ENCODE assay signal across 29 cellular contexts in the genomic region with DNA sequence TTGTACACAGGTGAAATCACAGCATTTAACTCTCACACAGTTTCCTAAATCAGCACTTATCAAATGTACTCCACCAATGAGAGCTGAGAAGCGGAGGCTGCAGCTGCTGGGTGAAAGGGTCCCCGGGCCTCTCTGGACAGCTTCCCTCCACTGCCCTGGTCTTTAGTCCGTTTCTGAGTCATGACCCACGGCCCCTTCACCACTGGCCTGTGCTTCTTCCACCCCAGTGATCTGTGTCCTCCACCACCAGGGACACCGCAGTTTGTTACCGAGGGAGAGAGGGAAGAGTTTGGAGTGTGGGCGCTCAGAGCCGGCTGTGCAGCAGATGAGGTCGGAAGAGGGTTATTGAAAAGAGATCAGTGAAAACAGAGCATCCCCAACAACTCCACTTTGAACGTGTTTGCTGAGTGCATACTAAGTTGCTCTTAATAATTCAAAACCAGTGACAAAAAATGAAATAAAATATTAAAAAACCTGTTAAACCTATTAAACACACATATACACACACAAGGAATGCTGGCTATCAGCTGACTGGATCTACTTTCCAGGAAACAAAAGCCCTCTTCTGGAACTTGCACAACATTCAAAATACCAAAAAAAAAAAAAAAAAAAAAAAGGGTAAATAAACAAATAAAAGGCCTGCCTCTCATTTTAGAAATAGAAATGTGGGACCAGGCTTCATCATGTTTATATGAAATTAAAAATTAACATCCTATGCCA. TPM values are rescaled to one million over a fixed set of nuclear protein-coding genes. Genes with fewer than 3 reads are reported as not detected.
DNase-seq lines count a peak whose midpoint lies in the region; ATAC-seq and TF ChIP-seq lines count a peak whose summit lies in the region.
"Had no signal": no experiment of that assay in that cellular context is flagged by ENCODE, and none has a peak within 500 bp of the region (broad histone marks: within the 10 kb centered on the region; RNA-seq: fewer than 3 reads in every experiment).

No MANE protein-coding gene starts in this region.

- no peak overlapping the region for H3K27ac Mint-ChIP-seq in activated naive CD4-positive, alpha-beta T cell treated with anti-CD3 and anti-CD28 coated beads, Interleukin-2, amount 10 ng/mL, durations not matched to agents 7 days and 5 days
- H3K27ac Mint-ChIP-seq: activated CD8-positive, alpha-beta memory T cell treated with anti-CD3 and anti-CD28 coated beads, Interleukin-2, amount 10 ng/mL, durations not matched to agents 7 days and 5 days; activated naive CD8-positive, alpha-beta T cell treated with anti-CD3 and anti-CD28 coated beads, Interleukin-2, amount 50 U/mL, for 24 hours; CD4-positive, CD25-positive, alpha-beta regulatory T cell; HFFc6 had no signal

- H2BK120ac ChIP-seq in trophoblast cell (ENCODE audit: insufficient read depth, low read length, poor library complexity), result no peak overlapping the region
- H2BK120ac ChIP-seq in neuronal stem cell (ENCODE audit: low read depth, low read length), result no peak overlapping the region

- H4K91ac ChIP-seq in trophoblast cell (ENCODE audit: low read depth, low read length) (no peak overlapping the region), neuronal stem cell (ENCODE audit: low read depth, low read length, poor library complexity) (no peak overlapping the region)

- peaks cover 4% of the 10 kb centered on the region for H3K27me3 Mint-ChIP-seq in activated naive CD4-positive, alpha-beta T cell treated with anti-CD3 and anti-CD28 coated beads, Interleukin-2, amount 10 ng/mL, durations not matched to agents 7 days and 5 days
- H3K27me3 Mint-ChIP-seq: activated CD8-positive, alpha-beta memory T cell treated with anti-CD3 and anti-CD28 coated beads, Interleukin-2, amount 10 ng/mL, durations not matched to agents 7 days and 5 days; activated naive CD8-positive, alpha-beta T cell treated with anti-CD3 and anti-CD28 coated beads, Interleukin-2, amount 50 U/mL, for 24 hours; CD4-positive, CD25-positive, alpha-beta regulatory T cell had no signal

- H2AFZ ChIP-seq in trophoblast cell (ENCODE audit: insufficient read depth, low read length, poor library complexity), result no peak overlapping the region
- no peak overlapping the region for H2AFZ ChIP-seq in neuronal stem cell (ENCODE audit: low read length)

- H3K4me1 Mint-ChIP-seq in activated naive CD4-positive, alpha-beta T cell treated with anti-CD3 and anti-CD28 coated beads, Interleukin-2, amount 10 ng/mL, durations not matched to agents 7 days and 5 days, result no peaks in the 10 kb centered on the region
- H3K4me1 Mint-ChIP-seq: activated CD8-positive, alpha-beta memory T cell treated with anti-CD3 and anti-CD28 coated beads, Interleukin-2, amount 10 ng/mL, durations not matched to agents 7 days and 5 days; activated naive CD8-positive, alpha-beta T cell treated with anti-CD3 and anti-CD28 coated beads, Interleukin-2, amount 50 U/mL, for 24 hours had no signal

- H3K36me3 Mint-ChIP-seq in activated naive CD4-positive, alpha-beta T cell treated with anti-CD3 and anti-CD28 coated beads, Interleukin-2, amount 10 ng/mL, durations not matched to agents 7 days and 5 days, result no peaks in the 10 kb centered on the region
- H3K36me3 Mint-ChIP-seq: activated CD8-positive, alpha-beta memory T cell treated with anti-CD3 and anti-CD28 coated beads, Interleukin-2, amount 10 ng/mL, durations not matched to agents 7 days and 5 days; CD4-positive, CD25-positive, alpha-beta regulatory T cell had no signal

- H3K14ac ChIP-seq in trophoblast cell (ENCODE audit: low read length), result no peak overlapping the region
- no peak overlapping the region for H3K14ac ChIP-seq in neuronal stem cell (ENCODE audit: low read length)

- no peak overlapping the region for H4K12ac ChIP-seq in trophoblast cell (ENCODE audit: low read depth, low read length)

- H3K4me1 ChIP-seq in adipocyte (ENCODE audit: control insufficient read depth, insufficient read depth, low read length) (peaks cover 10% of the 10 kb centered on the region), left lung (no peaks in the 10 kb centered on the region), trophoblast cell (ENCODE audit: control insufficient read depth in 1 of 2, insufficient read depth in 2 of 2, low read length in 2 of 2) (peaks cover 27 to 35% of the 10 kb centered on the region in 2 experiments), neuronal stem cell (ENCODE audit: control insufficient read depth in 2 of 2, insufficient read depth in 1 of 2, low read depth in 1 of 2, low read length in 2 of 2) (peaks cover 3 to 4% of the 10 kb centered on the region in 2 donors)
- H3K4me1 ChIP-seq: transverse colon had no signal

- H3K79me1 ChIP-seq in trophoblast cell (ENCODE audit: low read length), result peaks cover 8% of the 10 kb centered on the region
- H3K79me1 ChIP-seq in neuronal stem cell (ENCODE audit: low read depth, low read length), result peaks cover 2% of the 10 kb centered on the region

- H3K79me2 ChIP-seq in trophoblast cell (ENCODE audit: control insufficient read depth, insufficient read depth, low read length, poor library complexity), result peaks cover 4% of the 10 kb centered on the region

- intact Hi-C loops in left lung (cut with DNase I), result no loop called here

- H3K9ac ChIP-seq in adipocyte (ENCODE audit: low read length), result peak overlapping the region; percentile 10
- no peak overlapping the region for H3K9ac ChIP-seq in trophoblast cell (ENCODE audit: low read length)
- no peak overlapping the region for H3K9ac ChIP-seq in neuronal stem cell (ENCODE audit: low read depth, low read length, poor library complexity)

- H3K4me2 ChIP-seq in trophoblast cell (ENCODE audit: low read length), result no peak overlapping the region
- H3K4me2 ChIP-seq in neuronal stem cell (ENCODE audit: insufficient read depth, low read length, poor library complexity, severe bottlenecking), result no peak overlapping the region

- CTCF ChIA-PET in activated naive CD4-positive, alpha-beta T cell treated with anti-CD3 and anti-CD28 coated beads, Interleukin-2, amount 10 ng/mL, durations not matched to agents 7 days and 5 days (lab: Charles Lee), result no interaction called here

- no CpG with 5 or more reads among the region's 10 CpGs for WGBS in trophoblast cell (ENCODE audit: extremely low coverage, insufficient coverage, insufficient read length)
- no CpG with 5 or more reads among the region's 10 CpGs for WGBS in neuronal stem cell (ENCODE audit: extremely low coverage in 2 of 2, insufficient read length in 2 of 2, insufficient replicate concordance in 1 of 2), 2 donors

- H3K4me3 ChIP-seq in adipocyte (ENCODE audit: low read length), result no peak overlapping the region
- H3K4me3 ChIP-seq in left lung, result no peak overlapping the region
- H3K4me3 ChIP-seq in trophoblast cell (ENCODE audit: low read depth, low read length), result no peak overlapping the region
- no peak overlapping the region for H3K4me3 ChIP-seq in neuronal stem cell (ENCODE audit: low read length in 2 of 2)
- H3K4me3 ChIP-seq: lung, transverse colon had no signal

- H2BK12ac ChIP-seq in trophoblast cell (ENCODE audit: low read length) (peak overlapping the region; percentile 30), neuronal stem cell (ENCODE audit: low read length) (no peak overlapping the region)

- H3K9me3 Mint-ChIP-seq in activated naive CD4-positive, alpha-beta T cell treated with anti-CD3 and anti-CD28 coated beads, Interleukin-2, amount 10 ng/mL, durations not matched to agents 7 days and 5 days, result no peaks in the 10 kb centered on the region
- H3K9me3 Mint-ChIP-seq: activated naive CD8-positive, alpha-beta T cell treated with anti-CD3 and anti-CD28 coated beads, Interleukin-2, amount 50 U/mL, for 24 hours; activated T-cell treated with anti-CD3 and anti-CD28 coated beads, Interleukin-2, amount 50 U/mL, for 4 hours; HFFc6; nephron had no signal

- no peak overlapping the region for H3K4ac ChIP-seq in trophoblast cell (ENCODE audit: low read depth, low read length)
- H3K4ac ChIP-seq in neuronal stem cell (ENCODE audit: low read length), result no peak overlapping the region

- TF ChIP-seq CTCF in left lung (IDR thresholded peaks at IDR 0.05), result no peak

- H3K18ac ChIP-seq in trophoblast cell (ENCODE audit: low read length) (no peak overlapping the region), neuronal stem cell (ENCODE audit: low read length) (no peak overlapping the region)

- H3K23ac ChIP-seq in trophoblast cell (ENCODE audit: low read length) (no peak overlapping the region), neuronal stem cell (ENCODE audit: low read depth, low read length, poor library complexity) (no peak overlapping the region)

- H3K4me3 Mint-ChIP-seq in activated naive CD4-positive, alpha-beta T cell treated with anti-CD3 and anti-CD28 coated beads, Interleukin-2, amount 10 ng/mL, durations not matched to agents 7 days and 5 days, result no peak overlapping the region
- H3K4me3 Mint-ChIP-seq: activated CD8-positive, alpha-beta memory T cell treated with anti-CD3 and anti-CD28 coated beads, Interleukin-2, amount 10 ng/mL, durations not matched to agents 7 days and 5 days; activated naive CD8-positive, alpha-beta T cell treated with anti-CD3 and anti-CD28 coated beads, Interleukin-2, amount 50 U/mL, for 24 hours; activated T-cell treated with anti-CD3 and anti-CD28 coated beads, Interleukin-2, amount 50 U/mL, for 4 hours; CD4-positive, CD25-positive, alpha-beta regulatory T cell; HFFc6; nephron had no signal

- H2BK15ac ChIP-seq in neuronal stem cell (ENCODE audit: low read length), result no peak overlapping the region

- H4K8ac ChIP-seq in trophoblast cell (ENCODE audit: low read depth, low read length) (no peak overlapping the region), neuronal stem cell (ENCODE audit: low read depth, low read length) (no peak overlapping the region)

- peaks cover 75% of the 10 kb centered on the region for H3K36me3 ChIP-seq in adipocyte (ENCODE audit: control insufficient read depth, insufficient read depth, low read length, severe bottlenecking)
- H3K36me3 ChIP-seq in left lung, result peaks cover 0 to 6% of the 10 kb centered on the region in 2 donors
- peaks cover 25 to 31% of the 10 kb centered on the region in 2 experiments for H3K36me3 ChIP-seq in trophoblast cell (ENCODE audit: control insufficient read depth in 1 of 2, insufficient read depth in 2 of 2, low read length in 2 of 2)
- H3K36me3 ChIP-seq in neuronal stem cell (replicated peaks in 1 of 2; ENCODE audit: control insufficient read depth in 2 of 2, insufficient read depth in 2 of 2, low read length in 2 of 2), result peaks cover 0 to 26% of the 10 kb centered on the region in 2 donors
- H3K36me3 ChIP-seq: transverse colon had no signal

- H3K9me3 ChIP-seq in adipocyte (ENCODE audit: control insufficient read depth, low read length), result no peaks in the 10 kb centered on the region
- no peaks in the 10 kb centered on the region for H3K9me3 ChIP-seq in left lung
- H3K9me3 ChIP-seq in trophoblast cell (ENCODE audit: insufficient read depth, low read depth, low read length), result no peaks in the 10 kb centered on the region
- H3K9me3 ChIP-seq in neuronal stem cell (replicated peaks in 1 of 2; ENCODE audit: control insufficient read depth in 2 of 2, insufficient read depth in 1 of 2, low read depth in 1 of 2, low read length in 2 of 2), result peaks cover 0 to 1% of the 10 kb centered on the region in 2 donors
- H3K9me3 ChIP-seq: transverse colon had no signal

- no peak overlapping the region for H2BK5ac ChIP-seq in trophoblast cell (ENCODE audit: low read depth, low read length, poor library complexity)
- no peak overlapping the region for H2BK5ac ChIP-seq in neuronal stem cell (ENCODE audit: low read length)

- peak; percentile 17 for DNase-seq in EH (ENCODE audit: low read depth)
- peak; percentile 48 for DNase-seq in adipocyte (ENCODE audit: low read depth)
- no peak for DNase-seq in left lung
- DNase-seq in trophoblast cell, result peak; percentile 48 to 61
- no peak for DNase-seq in neuronal stem cell (ENCODE audit: low spot score)
- DNase-seq in activated naive CD4-positive, alpha-beta T cell treated with anti-CD3 and anti-CD28 coated beads, Interleukin-2, amount 10 ng/mL, durations not matched to agents 7 days and 5 days, result no peak
- no peak for DNase-seq in KG1 (lab: John Stamatoyannopoulos, UW)
- DNase-seq: activated CD4-positive, alpha-beta T cell treated with anti-CD3 and anti-CD28 coated beads, Interleukin-2, amount 50 U/mL, for 4 hours; activated CD8-positive, alpha-beta memory T cell treated with anti-CD3 and anti-CD28 coated beads, Interleukin-2, amount 10 ng/mL, durations not matched to agents 7 days and 5 days; activated gamma-delta T cell treated with Interleukin-2 at 50 U/mL for 16 hours; activated naive CD8-positive, alpha-beta T cell treated with anti-CD3 and anti-CD28 coated beads, Interleukin-2, amount 50 U/mL, for 24 hours; activated T-cell treated with anti-CD3 and anti-CD28 coated beads, Interleukin-2, amount 50 U/mL, for 4 hours; AML-193; CD4-positive, CD25-positive, alpha-beta regulatory T cell; central memory CD4-positive, alpha-beta T cell; DND-41; GOT3; head of caudate nucleus; HFFc6; NCI-H1048; NCI-H446 treated with DMSO at 0.1 percent for 48 hours; NCI-H82; RPMI8226; stimulated activated CD4-positive, alpha-beta T cell treated with anti-CD3 and anti-CD28 coated beads, Interleukin-4, amount 100 ng/mL, for 24 hours; transverse colon had no signal

- H3K27ac ChIP-seq in left lung (no peak overlapping the region), trophoblast cell (ENCODE audit: low read depth, low read length) (no peak overlapping the region), neuronal stem cell (replicated peaks; ENCODE audit: low read length) (no peak overlapping the region)
- H3K27ac ChIP-seq: transverse colon had no signal

- peak; percentile 21 for ATAC-seq in left lung
- no peak for ATAC-seq in HG03439 (IDR thresholded peaks at IDR 0.05; ENCODE audit: unreplicated experiment)
- ATAC-seq: activated CD8-positive, alpha-beta memory T cell treated with anti-CD3 and anti-CD28 coated beads, Interleukin-2, amount 10 ng/mL, durations not matched to agents 7 days and 5 days; activated naive CD8-positive, alpha-beta T cell treated with anti-CD3 and anti-CD28 coated beads, Interleukin-2, amount 50 U/mL, for 24 hours; activated T-cell treated with anti-CD3 and anti-CD28 coated beads, Interleukin-2, amount 50 U/mL, for 4 hours; esophagus mucosa had no signal

- H3K27me3 ChIP-seq in adipocyte (replicated peaks; ENCODE audit: control insufficient read depth, insufficient read depth, low read length) (no peaks in the 10 kb centered on the region), left lung (no peaks in the 10 kb centered on the region), trophoblast cell (ENCODE audit: insufficient read depth, low read length) (no peaks in the 10 kb centered on the region), neuronal stem cell (ENCODE audit: control insufficient read depth in 3 of 3, insufficient read depth in 3 of 3, low read depth in 1 of 3, low read length in 3 of 3) (no peaks in the 10 kb centered on the region)
- H3K27me3 ChIP-seq: transverse colon had no signal

- no peak overlapping the region for H2AK5ac ChIP-seq in trophoblast cell (ENCODE audit: low read length)
- H2AK5ac ChIP-seq in neuronal stem cell (ENCODE audit: low read depth, low read length), result no peak overlapping the region

RNA-seq across cellular contexts. Expression of gene PXDN, which starts 54.1 kb away (rescaled TPM):
- total RNA-seq in left lung, result 100 to 1,000 TPM in 1 of 2 donors, 10 to 100 TPM in 1; 44.8 to 116 TPM
- polyA plus RNA-seq in trophoblast cell (2013), result 194 and 203 TPM in 2 replicates
- 105 TPM for polyA plus RNA-seq in neuronal stem cell (2013, experiment 1 of 2)
- polyA plus RNA-seq in neuronal stem cell (2013, experiment 2 of 2), result 108 TPM
- polyA plus RNA-seq: CD4-positive, CD25-positive, alpha-beta regulatory T cell had no signal

Comparison
In these comparisons a context has a peak if more than half of its experiments do, and no peak if none do; other contexts are left out.
1. DNase-seq: peak in EH (single experiment), adipocyte (single experiment) and trophoblast cell (2 of 2); none in left lung (0 of 2), neuronal stem cell (single experiment), activated naive CD4-positive, alpha-beta T cell treated with anti-CD3 and anti-CD28 coated beads, Interleukin-2, amount 10 ng/mL, durations not matched to agents 7 days and 5 days (single experiment) and KG1 (single experiment).